Comparison of ENCODE assay signal across 24 cellular contexts in the genomic region with DNA sequence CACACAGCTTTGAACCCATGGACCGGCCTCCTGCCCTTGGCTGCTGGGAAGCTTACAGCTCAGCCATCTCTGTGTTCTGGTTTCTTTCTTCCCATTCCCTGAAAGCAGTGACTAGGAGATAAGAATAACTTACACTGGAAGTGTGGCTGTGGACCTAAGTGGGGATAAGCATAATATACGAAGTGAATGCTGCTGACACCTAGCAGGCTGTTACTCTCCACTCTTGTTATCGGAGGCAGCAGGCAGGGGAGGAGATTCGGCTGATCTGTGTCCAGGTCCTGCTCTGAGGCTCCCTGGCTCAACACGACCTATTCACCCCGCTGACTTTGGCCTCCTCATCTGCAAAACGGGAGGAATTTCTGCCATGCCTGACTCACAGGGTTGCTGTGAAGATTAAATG.
DNase-seq lines count a peak whose midpoint lies in the region; ATAC-seq, FAIRE-seq and TF ChIP-seq lines count a peak whose summit lies in the region.
"Had no signal": no experiment of that assay in that cellular context is flagged by ENCODE, and none has a peak within 500 bp of the region (broad histone marks: within the 10 kb centered on the region; RNA-seq: fewer than 3 reads in every experiment).

No MANE protein-coding gene starts in this region.

- FAIRE-seq in H1 (lab: Jason Lieb, UNC) = no peak
- FAIRE-seq: GM19239 had no signal

- no peak overlapping the region for H3K4me3 Mint-ChIP-seq in nephron progenitor cell

- ATAC-seq in Right ventricle myocardium superior (ENCODE audit: poor library complexity) = no peak
- ATAC-seq: Right ventricle myocardium inferior had no signal

- H4K91ac ChIP-seq in H1 (replicated peaks; ENCODE audit: insufficient read length, low read length) = no peak overlapping the region

- peak overlapping the region; percentile 16 for H3K27ac Mint-ChIP-seq in nephron progenitor cell

- H3K27me3 Mint-ChIP-seq in nephron progenitor cell (ENCODE audit: low read depth, poor library complexity) = no peaks in the 10 kb centered on the region

- H3K4me2 ChIP-seq in H1 (ENCODE audit: insufficient read depth in 1 of 2, low read depth in 2 of 2, low read length in 2 of 2) = no peak overlapping the region

- intact Hi-C loops in Right ventricle myocardium superior (cut with DNase I) (no loop called here), uterus (cut with DNase I; ENCODE audit: low total_unique reads) (no loop called here), ascending aorta (cut with DNase I) (loop anchor here (10.0 kb wide), 1 partner anchor 688 kb away; no protein-coding TSS in a partner anchor)

- H3K9me3 ChIP-seq in cardiac muscle cell (ENCODE audit: low read depth) = no peaks in the 10 kb centered on the region
- no peaks in the 10 kb centered on the region for H3K9me3 ChIP-seq in H1 (ENCODE audit: insufficient read depth in 2 of 2, low read depth in 1 of 2, low read length in 1 of 2)
- no peaks in the 10 kb centered on the region for H3K9me3 ChIP-seq in uterus
- H3K9me3 ChIP-seq in ascending aorta = no peaks in the 10 kb centered on the region
- H3K9me3 ChIP-seq: SJSA1 had no signal

- POLR2A ChIA-PET in H1 (lab: Charles Lee; ENCODE audit: partially characterized antibody) = no interaction called here

- no peak overlapping the region for H4K8ac ChIP-seq in H1 (ENCODE audit: extremely low read depth, insufficient read depth, low read length)

- WGBS in H1 (ENCODE audit: extremely low coverage in 1 of 2, insufficient coverage in 1 of 2, insufficient read length in 1 of 2, insufficient replicate concordance in 2 of 2, low coverage in 1 of 2, low lambda C conversion rate in 2 of 2, missing lambda C conversion rate in 1 of 2), 2 experiments = 85% methylated on average over 7 of the region's 7 CpGs; no CpG with 5 or more reads in 1 of the 2 experiments

- H3K4me1 ChIP-seq in cardiac muscle cell (ENCODE audit: low read depth) (peaks cover 5% of the 10 kb centered on the region), H1 (replicated peaks in 1 of 4; ENCODE audit: control insufficient read depth in 3 of 4, insufficient read depth in 4 of 4, low read length in 3 of 4) (no peaks in the 10 kb centered on the region; a peak in 1 of 7 replicates), uterus (no peaks in the 10 kb centered on the region), ascending aorta (no peaks in the 10 kb centered on the region)
- H3K4me1 ChIP-seq: SJSA1 had no signal

- no peak overlapping the region for H3K56ac ChIP-seq in H1 (replicated peaks; ENCODE audit: insufficient read length, low read depth, low read length)

- no peak overlapping the region for H2BK12ac ChIP-seq in H1 (ENCODE audit: low read depth, low read length)

- no peak overlapping the region for H2AFZ ChIP-seq in H1 (ENCODE audit: low read length)

- TF ChIP-seq POLR2A in H1 (IDR thresholded peaks at IDR 0.05; ENCODE audit: control extremely low read depth in 1 of 2, low read depth in 2 of 2, low read length in 2 of 2) (no peak), uterus (IDR thresholded peaks at IDR 0.05) (no peak)

- no peak overlapping the region for H3K4me3 ChIP-seq in cardiac muscle cell
- H3K4me3 ChIP-seq in H1 (ENCODE audit: extremely low read depth in 1 of 4, insufficient read depth in 2 of 4, low read depth in 3 of 4, low read length in 4 of 4) = no peak overlapping the region
- H3K4me3 ChIP-seq in uterus = no peak overlapping the region
- no peak overlapping the region for H3K4me3 ChIP-seq in ascending aorta
- H3K4me3 ChIP-seq: SJSA1 had no signal

- peaks cover 26% of the 10 kb centered on the region for H3K9me3 Mint-ChIP-seq in nephron progenitor cell

- no peak overlapping the region for H3K9ac ChIP-seq in H1 (replicated peaks in 1 of 4; ENCODE audit: extremely low read depth in 1 of 4, low read depth in 3 of 4, low read length in 3 of 4)

- no peaks in the 10 kb centered on the region for H3K36me3 Mint-ChIP-seq in nephron progenitor cell (ENCODE audit: low read depth)

- H3K27ac ChIP-seq in cardiac muscle cell (peak overlapping the region; percentile 66), H1 (ENCODE audit: low read depth, low read length) (no peak overlapping the region), uterus (peak overlapping the region; percentile 23 to 26), ascending aorta (no peak overlapping the region)
- H3K27ac ChIP-seq: 22Rv1, HL-60, SJSA1 had no signal

- H3K23me2 ChIP-seq in H1 (ENCODE audit: low read depth, low read length) = no peaks in the 10 kb centered on the region

- no peak for TF ChIP-seq CTCF in cardiac muscle cell (IDR thresholded peaks at IDR 0.05; ENCODE audit: low read depth, low read length)
- no peak for TF ChIP-seq CTCF in H1 (IDR thresholded peaks at IDR 0.05; ENCODE audit: control extremely low read depth in 1 of 3, insufficient read depth in 1 of 3, low read depth in 1 of 3, low read length in 3 of 3)
- TF ChIP-seq CTCF in nephron progenitor cell (IDR thresholded peaks at IDR 0.05) = no peak
- TF ChIP-seq CTCF in uterus (IDR thresholded peaks at IDR 0.05) = no peak
- no peak for TF ChIP-seq CTCF in ascending aorta (IDR thresholded peaks at IDR 0.05)

- no peak overlapping the region for H2BK5ac ChIP-seq in H1 (ENCODE audit: low read depth, low read length)

- TF ChIP-seq RAD21 in H1 (IDR thresholded peaks at IDR 0.05 in 1 of 2, conservative IDR thresholded peaks at IDR 0.05 in 1 of 2; ENCODE audit: low read depth in 2 of 2, low read length in 2 of 2) = no peak

- H4K5ac ChIP-seq in H1 (ENCODE audit: insufficient read length, low read depth, low read length) = no peak overlapping the region

- H3K4me1 Mint-ChIP-seq in nephron progenitor cell = peaks cover 69% of the 10 kb centered on the region

- no peaks in the 10 kb centered on the region for H3K79me1 ChIP-seq in H1 (ENCODE audit: low read depth, low read length)

- no peaks in the 10 kb centered on the region for H3K36me3 ChIP-seq in cardiac muscle cell
- H3K36me3 ChIP-seq in H1 (ENCODE audit: control insufficient read depth in 2 of 4, insufficient read depth in 4 of 4, low read length in 3 of 4) = no peaks in the 10 kb centered on the region
- no peaks in the 10 kb centered on the region for H3K36me3 ChIP-seq in uterus
- no peaks in the 10 kb centered on the region for H3K36me3 ChIP-seq in ascending aorta
- H3K36me3 ChIP-seq: SJSA1 had no signal

- H3K18ac ChIP-seq in H1 (ENCODE audit: extremely low read depth, low read length) = no peak overlapping the region

- no peak overlapping the region for H3K14ac ChIP-seq in H1 (ENCODE audit: insufficient read length)

- H4K20me1 ChIP-seq in H1 (replicated peaks in 1 of 2; ENCODE audit: control insufficient read depth in 1 of 2, insufficient read depth in 2 of 2, low read length in 2 of 2) = no peaks in the 10 kb centered on the region

- no peak overlapping the region for H2AK5ac ChIP-seq in H1 (ENCODE audit: low read depth, low read length)

- H3K27me3 ChIP-seq in cardiac muscle cell (no peaks in the 10 kb centered on the region), H1 (replicated peaks in 1 of 4; ENCODE audit: control insufficient read depth in 3 of 4, extremely low read depth in 1 of 4, insufficient read depth in 3 of 4, low read length in 3 of 4) (no peaks in the 10 kb centered on the region), uterus (no peaks in the 10 kb centered on the region), ascending aorta (no peaks in the 10 kb centered on the region)
- H3K27me3 ChIP-seq: SJSA1 had no signal

- no peak for TF ChIP-seq EP300 in H1 (IDR thresholded peaks at IDR 0.05; ENCODE audit: borderline replicate concordance in 1 of 2, low read depth in 2 of 2, low read length in 2 of 2)

- no peak overlapping the region for H2BK20ac ChIP-seq in H1 (ENCODE audit: low read length)

- H3K4ac ChIP-seq in H1 (replicated peaks; ENCODE audit: insufficient read length, low read depth, low read length) = no peak overlapping the region

- H2BK15ac ChIP-seq in H1 (ENCODE audit: low read length) = peak overlapping the region; percentile 50; the same call in 1 of the 2 replicates

- no peak overlapping the region for H2BK120ac ChIP-seq in H1 (replicated peaks; ENCODE audit: low read depth, low read length)

- H3K79me2 ChIP-seq in H1 (ENCODE audit: control insufficient read depth in 1 of 2, insufficient read depth in 2 of 2, low read length in 2 of 2) = no peaks in the 10 kb centered on the region

- CTCF ChIA-PET in H1 (lab: Charles Lee; ENCODE audit: partially characterized antibody) = interaction anchor here (0.7 to 4.1 kb wide), 17 partner anchors 9 to 688 kb away, joined by 3 to 33 read pairs (median 4); no protein-coding TSS in a partner anchor

- H3K23ac ChIP-seq in H1 (ENCODE audit: insufficient read length) = no peak overlapping the region

- peak; percentile 50 to 75 for DNase-seq in cardiac muscle cell (ENCODE audit: low read depth in 1 of 2, low spot score in 1 of 2)
- no peak for DNase-seq in Right ventricle myocardium superior
- DNase-seq in H1 (ENCODE audit: low read depth in 1 of 2, low spot score in 2 of 2) = no peak
- peak; percentile 5 for DNase-seq in nephron progenitor cell
- DNase-seq in uterus = peak; percentile 24 to 32
- no peak for DNase-seq in ascending aorta (ENCODE audit: low spot score in 2 of 2)
- DNase-seq in NCI-H226 = no peak
- DNase-seq in DMS153 treated with DMSO at 0.1 percent for 48 hours (lab: John Stamatoyannopoulos, UW; ENCODE audit: unreplicated experiment) = no peak
- DNase-seq: ACHN, Calu3, DND-41, H7, Karpas-422, NCI-H1092 treated with DMSO at 0.1 percent for 48 hours, NCI-H1436, NCI-H187 treated with DMSO at 0.1 percent for 48 hours, NCI-H446, NCI-H524 treated with DMSO at 0.1 percent for 48 hours, NCI-H774 had no signal

TF ChIP-seq in H1, 55 proteins besides CTCF, POLR2A, EP300 and RAD21 (continues in another document):
- no peak for TF ChIP-seq HDAC2 (IDR thresholded peaks at IDR 0.05; ENCODE audit: borderline replicate concordance in 1 of 2, low read depth in 2 of 2, low read length in 2 of 2)
- no peak for TF ChIP-seq ASH2L (IDR thresholded peaks at IDR 0.05; ENCODE audit: low read length)
- TF ChIP-seq EZH2 (IDR thresholded peaks at IDR 0.05; ENCODE audit: low read depth, low read length, severe bottlenecking) = no peak
- TF ChIP-seq KDM1A (IDR thresholded peaks at IDR 0.05; ENCODE audit: borderline replicate concordance, low read length) = no peak
- TF ChIP-seq, protein P1, sequence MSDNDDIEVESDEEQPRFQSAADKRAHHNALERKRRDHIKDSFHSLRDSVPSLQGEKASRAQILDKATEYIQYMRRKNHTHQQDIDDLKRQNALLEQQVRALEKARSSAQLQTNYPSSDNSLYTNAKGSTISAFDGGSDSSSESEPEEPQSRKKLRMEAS (IDR thresholded peaks at IDR 0.05) = no peak
- no peak for TF ChIP-seq CTBP2 (IDR thresholded peaks at IDR 0.05; ENCODE audit: borderline replicate concordance, insufficient read depth, insufficient read length, low read length)
- TF ChIP-seq, protein P2, sequence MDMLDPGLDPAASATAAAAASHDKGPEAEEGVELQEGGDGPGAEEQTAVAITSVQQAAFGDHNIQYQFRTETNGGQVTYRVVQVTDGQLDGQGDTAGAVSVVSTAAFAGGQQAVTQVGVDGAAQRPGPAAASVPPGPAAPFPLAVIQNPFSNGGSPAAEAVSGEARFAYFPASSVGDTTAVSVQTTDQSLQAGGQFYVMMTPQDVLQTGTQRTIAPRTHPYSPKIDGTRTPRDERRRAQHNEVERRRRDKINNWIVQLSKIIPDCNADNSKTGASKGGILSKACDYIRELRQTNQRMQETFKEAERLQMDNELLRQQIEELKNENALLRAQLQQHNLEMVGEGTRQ (IDR thresholded peaks at IDR 0.05; ENCODE audit: low read length) = no peak
- TF ChIP-seq KDM5A (IDR thresholded peaks at IDR 0.05; ENCODE audit: low read length) = no peak

Comparison
In these comparisons a context has a peak if more than half of its experiments do, and no peak if none do; other contexts are left out.
1. DNase-seq: peak in cardiac muscle cell (2 of 2), nephron progenitor cell (single experiment) and uterus (2 of 2); none in Right ventricle myocardium superior (single experiment), H1 (0 of 2), ascending aorta (0 of 2), NCI-H226 (single experiment) and DMS153 treated with DMSO at 0.1 percent for 48 hours (single experiment).
2. H3K27ac ChIP-seq: peak in cardiac muscle cell (single experiment) and uterus (2 of 2); none in H1 (single experiment) and ascending aorta (0 of 2).